ENCODE assay signal across 11 cellular contexts in the genomic region with DNA sequence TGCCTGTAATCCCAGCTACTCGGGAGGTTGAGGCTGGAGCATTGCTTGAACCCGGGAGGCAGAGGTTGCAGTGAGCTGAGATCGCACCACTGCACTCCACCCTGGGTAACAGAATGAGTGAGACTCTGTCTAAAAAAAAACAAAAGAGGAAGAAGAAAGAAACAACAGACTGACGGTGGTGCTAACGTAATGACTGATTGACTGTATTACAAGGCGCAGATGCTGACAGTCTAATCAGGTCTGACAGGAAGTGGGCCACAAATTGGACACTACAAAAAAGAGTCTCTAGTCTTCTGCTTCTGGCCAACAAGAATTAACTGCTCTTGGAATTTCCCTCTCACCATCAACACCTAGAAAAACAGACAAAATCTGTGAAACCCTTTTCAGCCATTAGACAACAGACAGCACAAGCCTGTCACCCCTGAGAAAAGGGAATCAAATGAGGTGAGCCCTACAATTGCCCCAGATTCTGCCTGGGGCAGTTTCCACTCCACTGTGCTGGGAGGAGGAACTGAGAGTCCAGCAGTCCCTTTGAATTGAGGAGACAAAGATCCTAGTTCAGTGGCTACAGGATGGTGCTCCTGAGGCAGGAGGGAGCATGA. TPM values are rescaled to one million over a fixed set of nuclear protein-coding genes. Genes with fewer than 3 reads are reported as not detected.
DNase-seq lines count a peak whose midpoint lies in the region; ATAC-seq and TF ChIP-seq lines count a peak whose summit lies in the region.
"Had no signal": no experiment of that assay in that cellular context is flagged by ENCODE, and none has a peak within 500 bp of the region (broad histone marks: within the 10 kb centered on the region; RNA-seq: fewer than 3 reads in every experiment).

No MANE protein-coding gene starts in this region.

- H3K4me1 ChIP-seq in GM23338 (ENCODE audit: insufficient read depth) = peaks cover 4% of the 10 kb centered on the region; the same call in 1 of the 2 replicates
- no peaks in the 10 kb centered on the region for H3K4me1 ChIP-seq in breast epithelium

- H3K4me3 ChIP-seq in GM23338 (no peak overlapping the region), breast epithelium (no peak overlapping the region)

- ATAC-seq in GM18505 (IDR thresholded peaks at IDR 0.05; ENCODE audit: unreplicated experiment) = peak; percentile 73
- ATAC-seq in GM21447 (IDR thresholded peaks at IDR 0.05; ENCODE audit: unreplicated experiment) = peak; percentile 78
- ATAC-seq in HG03460 (IDR thresholded peaks at IDR 0.05; ENCODE audit: unreplicated experiment) = peak; percentile 50
- no peak for ATAC-seq in GM23338

- H3K4me2 ChIP-seq in GM23338 = no peak overlapping the region

- no peaks in the 10 kb centered on the region for H4K20me1 ChIP-seq in GM23338 (replicated peaks; ENCODE audit: insufficient read depth)

- H3K36me3 ChIP-seq in GM23338 (ENCODE audit: insufficient read depth) (no peaks in the 10 kb centered on the region), breast epithelium (no peaks in the 10 kb centered on the region)

- H2AFZ ChIP-seq in GM23338 = no peak overlapping the region

- no peaks in the 10 kb centered on the region for H3F3A ChIP-seq in GM23338 (replicated peaks; ENCODE audit: low read depth)

- peak overlapping the region; percentile 29 for H3K27ac Mint-ChIP-seq in activated naive CD8-positive, alpha-beta T cell treated with anti-CD3 and anti-CD28 coated beads for 36 hours
- H3K27ac Mint-ChIP-seq in GM23338 = no peak overlapping the region
- H3K27ac Mint-ChIP-seq: nephron had no signal

- no peaks in the 10 kb centered on the region; the same call in 1 of the 2 replicates for H3K27me3 ChIP-seq in GM23338 (ENCODE audit: insufficient read depth)
- H3K27me3 ChIP-seq in breast epithelium = no peaks in the 10 kb centered on the region

- H3K9me2 ChIP-seq in GM23338 (ENCODE audit: insufficient read depth) = 0 out of 2 replicates have a peak, but pooled peaks cover 4% of the 10 kb centered on the region

- H3K27ac ChIP-seq in GM23338 (ENCODE audit: low read depth) (no peak overlapping the region), breast epithelium (no peak overlapping the region)

- TF ChIP-seq CTCF in GM23338 (conservative IDR thresholded peaks at IDR 0.05; ENCODE audit: low read depth in 2 of 2) = no peak
- TF ChIP-seq CTCF in breast epithelium (IDR thresholded peaks at IDR 0.05) = no peak

- peaks cover 22% of the 10 kb centered on the region for H3K4me1 Mint-ChIP-seq in activated naive CD8-positive, alpha-beta T cell treated with anti-CD3 and anti-CD28 coated beads for 36 hours
- H3K4me1 Mint-ChIP-seq in GM23338 = peaks cover 7% of the 10 kb centered on the region
- H3K4me1 Mint-ChIP-seq: nephron had no signal

- no peak for TF ChIP-seq POLR2A in GM18505 (IDR thresholded peaks at IDR 0.05; ENCODE audit: borderline replicate concordance, extremely low read depth, insufficient read depth, insufficient read length)
- TF ChIP-seq POLR2A in breast epithelium (IDR thresholded peaks at IDR 0.05) = no peak

- intact Hi-C loops in breast epithelium (cut with DNase I; ENCODE audit: low total_unique reads) = no loop called here

- DNase-seq in activated naive CD8-positive, alpha-beta T cell treated with anti-CD3 and anti-CD28 coated beads for 36 hours = no peak
- no peak for DNase-seq in GM23338 (ENCODE audit: low spot score)
- no peak for DNase-seq in effector CD8-positive, alpha-beta T cell (lab: John Stamatoyannopoulos, UW)
- no peak for DNase-seq in anterior cingulate cortex (lab: John Stamatoyannopoulos, UW)
- DNase-seq in breast epithelium (ENCODE audit: low spot score in 2 of 2) = no peak
- DNase-seq: activated CD4-positive, alpha-beta T cell treated with anti-CD3 and anti-CD28 coated beads, Interleukin-2, amount 50 U/mL, for 4 hours; NCI-H774 had no signal

- no peak overlapping the region for H3K4me3 Mint-ChIP-seq in activated naive CD8-positive, alpha-beta T cell treated with anti-CD3 and anti-CD28 coated beads for 36 hours
- no peak overlapping the region for H3K4me3 Mint-ChIP-seq in GM23338
- H3K4me3 Mint-ChIP-seq: nephron had no signal

- no peaks in the 10 kb centered on the region for H3K27me3 Mint-ChIP-seq in activated naive CD8-positive, alpha-beta T cell treated with anti-CD3 and anti-CD28 coated beads for 36 hours
- H3K27me3 Mint-ChIP-seq in GM23338 (ENCODE audit: insufficient read depth, low read depth, poor library complexity) = peaks cover 14% of the 10 kb centered on the region

- no peaks in the 10 kb centered on the region for H3K9me3 ChIP-seq in breast epithelium

- H3K79me2 ChIP-seq in GM23338 (replicated peaks; ENCODE audit: insufficient read depth) = no peaks in the 10 kb centered on the region

- peaks cover 5% of the 10 kb centered on the region for H3K36me3 Mint-ChIP-seq in activated naive CD8-positive, alpha-beta T cell treated with anti-CD3 and anti-CD28 coated beads for 36 hours
- no peaks in the 10 kb centered on the region; the same call in 2 of the 3 replicates for H3K36me3 Mint-ChIP-seq in GM23338 (ENCODE audit: low read depth)

- H3K9me3 Mint-ChIP-seq in activated naive CD8-positive, alpha-beta T cell treated with anti-CD3 and anti-CD28 coated beads for 36 hours = peaks cover 6% of the 10 kb centered on the region
- peaks cover 4% of the 10 kb centered on the region; the same call in 1 of the 3 replicates for H3K9me3 Mint-ChIP-seq in GM23338

TF ChIP-seq in GM23338, 12 proteins besides CTCF, POLR2A, EP300 and RAD21:
- TF ChIP-seq, protein P1, sequence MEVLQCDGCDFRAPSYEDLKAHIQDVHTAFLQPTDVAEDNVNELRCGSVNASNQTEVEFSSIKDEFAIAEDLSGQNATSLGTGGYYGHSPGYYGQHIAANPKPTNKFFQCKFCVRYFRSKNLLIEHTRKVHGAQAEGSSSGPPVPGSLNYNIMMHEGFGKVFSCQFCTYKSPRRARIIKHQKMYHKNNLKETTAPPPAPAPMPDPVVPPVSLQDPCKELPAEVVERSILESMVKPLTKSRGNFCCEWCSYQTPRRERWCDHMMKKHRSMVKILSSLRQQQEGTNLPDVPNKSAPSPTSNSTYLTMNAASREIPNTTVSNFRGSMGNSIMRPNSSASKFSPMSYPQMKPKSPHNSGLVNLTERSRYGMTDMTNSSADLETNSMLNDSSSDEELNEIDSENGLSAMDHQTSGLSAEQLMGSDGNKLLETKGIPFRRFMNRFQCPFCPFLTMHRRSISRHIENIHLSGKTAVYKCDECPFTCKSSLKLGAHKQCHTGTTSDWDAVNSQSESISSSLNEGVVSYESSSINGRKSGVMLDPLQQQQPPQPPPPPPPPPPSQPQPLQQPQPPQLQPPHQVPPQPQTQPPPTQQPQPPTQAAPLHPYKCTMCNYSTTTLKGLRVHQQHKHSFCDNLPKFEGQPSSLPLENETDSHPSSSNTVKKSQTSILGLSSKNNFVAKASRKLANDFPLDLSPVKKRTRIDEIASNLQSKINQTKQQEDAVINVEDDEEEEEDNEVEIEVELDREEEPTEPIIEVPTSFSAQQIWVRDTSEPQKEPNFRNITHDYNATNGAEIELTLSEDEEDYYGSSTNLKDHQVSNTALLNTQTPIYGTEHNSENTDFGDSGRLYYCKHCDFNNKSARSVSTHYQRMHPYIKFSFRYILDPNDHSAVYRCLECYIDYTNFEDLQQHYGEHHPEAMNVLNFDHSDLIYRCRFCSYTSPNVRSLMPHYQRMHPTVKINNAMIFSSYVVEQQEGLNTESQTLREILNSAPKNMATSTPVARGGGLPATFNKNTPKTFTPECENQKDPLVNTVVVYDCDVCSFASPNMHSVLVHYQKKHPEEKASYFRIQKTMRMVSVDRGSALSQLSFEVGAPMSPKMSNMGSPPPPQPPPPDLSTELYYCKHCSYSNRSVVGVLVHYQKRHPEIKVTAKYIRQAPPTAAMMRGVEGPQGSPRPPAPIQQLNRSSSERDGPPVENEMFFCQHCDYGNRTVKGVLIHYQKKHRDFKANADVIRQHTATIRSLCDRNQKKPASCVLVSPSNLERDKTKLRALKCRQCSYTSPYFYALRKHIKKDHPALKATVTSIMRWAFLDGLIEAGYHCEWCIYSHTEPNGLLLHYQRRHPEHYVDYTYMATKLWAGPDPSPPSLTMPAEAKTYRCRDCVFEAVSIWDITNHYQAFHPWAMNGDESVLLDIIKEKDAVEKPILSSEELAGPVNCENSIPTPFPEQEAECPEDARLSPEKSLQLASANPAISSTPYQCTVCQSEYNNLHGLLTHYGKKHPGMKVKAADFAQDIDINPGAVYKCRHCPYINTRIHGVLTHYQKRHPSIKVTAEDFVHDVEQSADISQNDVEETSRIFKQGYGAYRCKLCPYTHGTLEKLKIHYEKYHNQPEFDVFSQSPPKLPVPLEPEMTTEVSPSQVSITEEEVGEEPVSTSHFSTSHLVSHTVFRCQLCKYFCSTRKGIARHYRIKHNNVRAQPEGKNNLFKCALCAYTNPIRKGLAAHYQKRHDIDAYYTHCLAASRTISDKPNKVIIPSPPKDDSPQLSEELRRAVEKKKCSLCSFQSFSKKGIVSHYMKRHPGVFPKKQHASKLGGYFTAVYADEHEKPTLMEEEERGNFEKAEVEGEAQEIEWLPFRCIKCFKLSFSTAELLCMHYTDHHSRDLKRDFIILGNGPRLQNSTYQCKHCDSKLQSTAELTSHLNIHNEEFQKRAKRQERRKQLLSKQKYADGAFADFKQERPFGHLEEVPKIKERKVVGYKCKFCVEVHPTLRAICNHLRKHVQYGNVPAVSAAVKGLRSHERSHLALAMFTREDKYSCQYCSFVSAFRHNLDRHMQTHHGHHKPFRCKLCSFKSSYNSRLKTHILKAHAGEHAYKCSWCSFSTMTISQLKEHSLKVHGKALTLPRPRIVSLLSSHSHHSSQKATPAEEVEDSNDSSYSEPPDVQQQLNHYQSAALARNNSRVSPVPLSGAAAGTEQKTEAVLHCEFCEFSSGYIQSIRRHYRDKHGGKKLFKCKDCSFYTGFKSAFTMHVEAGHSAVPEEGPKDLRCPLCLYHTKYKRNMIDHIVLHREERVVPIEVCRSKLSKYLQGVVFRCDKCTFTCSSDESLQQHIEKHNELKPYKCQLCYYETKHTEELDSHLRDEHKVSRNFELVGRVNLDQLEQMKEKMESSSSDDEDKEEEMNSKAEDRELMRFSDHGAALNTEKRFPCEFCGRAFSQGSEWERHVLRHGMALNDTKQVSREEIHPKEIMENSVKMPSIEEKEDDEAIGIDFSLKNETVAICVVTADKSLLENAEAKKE (CRISPR knock-in tag; IDR thresholded peaks at IDR 0.05) = no peak
- TF ChIP-seq EZH2phosphoT487 (IDR thresholded peaks at IDR 0.05; ENCODE audit: unreplicated experiment) = no peak

RNA-seq across cellular contexts. Expression of gene SNED1, which starts 43.2 kb away (rescaled TPM):
- 1 to 10 TPM in 1 of 2 experiments, under 1 TPM in 1; 0.91 to 1.0 TPM for total RNA-seq in activated naive CD8-positive, alpha-beta T cell treated with anti-CD3 and anti-CD28 coated beads for 36 hours
- 1.1 and 2.8 TPM in 2 replicates for total RNA-seq in GM23338 (2014; rRNA removed; shearing (Covaris generic))
- 1.3 and 1.5 TPM in 2 replicates for polyA plus RNA-seq in GM23338 (2016; fragmentation: Nextera tagmentation; extraction: Ambion mirVana)
- 10 to 100 TPM; 27.1 to 46.9 (median 35.2) TPM for total RNA-seq in breast epithelium
